21 cellular contexts compared by ENCODE assay signal in genomic region chr19:1126984-1127760, GRCh38. TPM values are rescaled to one million over a fixed set of nuclear protein-coding genes. Genes with fewer than 3 reads are reported as not detected.
DNase-seq lines count a peak whose midpoint lies in the region; ATAC-seq and TF ChIP-seq lines count a peak whose summit lies in the region.
"Had no signal": no experiment of that assay in that cellular context is flagged by ENCODE, and none has a peak within 500 bp of the region (broad histone marks: within the 10 kb centered on the region; RNA-seq: fewer than 3 reads in every experiment).

No MANE protein-coding gene starts in this region.

- H4K20me1 ChIP-seq in smooth muscle cell (ENCODE audit: low read depth) = peaks cover 90% of the 10 kb centered on the region

- ATAC-seq in T-helper 17 cell (no peak), GM19455 (IDR thresholded peaks at IDR 0.05; ENCODE audit: unreplicated experiment) (no peak)
- ATAC-seq in stimulated activated effector memory CD8-positive, alpha-beta T cell treated with anti-CD3 and anti-CD28 coated beads, Interleukin-12 subunit alpha, Interleukin-12 subunit beta, amount 100 ng/mL, for 72 hours = no peak
- ATAC-seq: Right ventricle myocardium inferior had no signal

- TF ChIP-seq CTCF in smooth muscle cell (IDR thresholded peaks at IDR 0.05; ENCODE audit: borderline replicate concordance, insufficient read depth, poor library complexity, severe bottlenecking) = no peak

- H3K27ac Mint-ChIP-seq in activated T-cell treated with anti-CD3 and anti-CD28 coated beads, Interleukin-2, amount 50 U/mL, for 24 hours = peak overlapping the region; percentile 79
- H3K27ac Mint-ChIP-seq in T-helper 17 cell = peak overlapping the region; percentile 57
- peak overlapping the region; percentile 84 for H3K27ac Mint-ChIP-seq in stimulated activated effector memory CD8-positive, alpha-beta T cell treated with anti-CD3 and anti-CD28 coated beads, Interleukin-12 subunit alpha, Interleukin-12 subunit beta, amount 100 ng/mL, for 72 hours

- H3K4me1 ChIP-seq in esophagus (ENCODE audit: control insufficient read depth in 2 of 2, insufficient read depth in 2 of 2, low read length in 1 of 2) (peaks cover 7 to 30% of the 10 kb centered on the region in 2 donors), smooth muscle cell (ENCODE audit: low read depth) (no peaks in the 10 kb centered on the region)

- H3K27me3 Mint-ChIP-seq in activated T-cell treated with anti-CD3 and anti-CD28 coated beads, Interleukin-2, amount 50 U/mL, for 24 hours = no peaks in the 10 kb centered on the region
- no peaks in the 10 kb centered on the region for H3K27me3 Mint-ChIP-seq in T-helper 17 cell

- no peak overlapping the region for H3K9ac ChIP-seq in smooth muscle cell (ENCODE audit: low read depth)

- no peaks in the 10 kb centered on the region for H3K9me3 Mint-ChIP-seq in activated T-cell treated with anti-CD3 and anti-CD28 coated beads, Interleukin-2, amount 50 U/mL, for 24 hours
- H3K9me3 Mint-ChIP-seq in stimulated activated effector memory CD8-positive, alpha-beta T cell treated with anti-CD3 and anti-CD28 coated beads, Interleukin-12 subunit alpha, Interleukin-12 subunit beta, amount 100 ng/mL, for 72 hours = no peaks in the 10 kb centered on the region
- H3K9me3 Mint-ChIP-seq: activated naive CD4-positive, alpha-beta T cell treated with anti-CD3 and anti-CD28 coated beads for 36 hours had no signal

- H3K27ac ChIP-seq in esophagus (ENCODE audit: low read depth in 2 of 2, low read length in 1 of 2) = peak overlapping the region; percentile 4 to 14
- no peak overlapping the region for H3K27ac ChIP-seq in smooth muscle cell (ENCODE audit: low read depth)

- no peak overlapping the region for H2AFZ ChIP-seq in smooth muscle cell (ENCODE audit: low read depth)

- peaks cover 34% of the 10 kb centered on the region for H3K4me1 Mint-ChIP-seq in activated T-cell treated with anti-CD3 and anti-CD28 coated beads, Interleukin-2, amount 50 U/mL, for 24 hours (ENCODE audit: low read depth)
- H3K4me1 Mint-ChIP-seq in T-helper 17 cell = peaks cover 19% of the 10 kb centered on the region
- peaks cover 38% of the 10 kb centered on the region for H3K4me1 Mint-ChIP-seq in stimulated activated effector memory CD8-positive, alpha-beta T cell treated with anti-CD3 and anti-CD28 coated beads, Interleukin-12 subunit alpha, Interleukin-12 subunit beta, amount 100 ng/mL, for 72 hours

- no peaks in the 10 kb centered on the region for H3F3A ChIP-seq in smooth muscle cell (ENCODE audit: low read depth)

- 92 to 93% methylated on average over 33 of the region's 33 CpGs for WGBS in esophagus, 2 donors
- WGBS in smooth muscle cell (ENCODE audit: low lambda C conversion rate) = 96% methylated on average over 28 of the region's 33 CpGs

- H3K9me3 ChIP-seq in T-helper 17 cell (ENCODE audit: control insufficient read depth, low read length, poor library complexity, severe bottlenecking) = no peaks in the 10 kb centered on the region
- peaks cover 0 to 3% of the 10 kb centered on the region in 2 donors for H3K9me3 ChIP-seq in esophagus (ENCODE audit: control insufficient read depth in 2 of 2, insufficient read depth in 1 of 2, low read depth in 1 of 2, low read length in 1 of 2)
- H3K9me3 ChIP-seq in smooth muscle cell (replicated peaks; ENCODE audit: low read depth) = no peaks in the 10 kb centered on the region
- H3K9me3 ChIP-seq: esophagus muscularis mucosa had no signal

- H3K4me3 ChIP-seq in esophagus (ENCODE audit: low read depth in 1 of 2, low read length in 2 of 2) (no peak overlapping the region), smooth muscle cell (no peak overlapping the region)
- H3K4me3 ChIP-seq: esophagus muscularis mucosa, lung had no signal

- H3K36me3 ChIP-seq in esophagus (ENCODE audit: control insufficient read depth in 2 of 2, insufficient read depth in 2 of 2, low read length in 1 of 2) (peaks cover 6 to 45% of the 10 kb centered on the region in 2 donors), smooth muscle cell (ENCODE audit: low read depth) (no peaks in the 10 kb centered on the region)

- no peak overlapping the region for H3K4me2 ChIP-seq in smooth muscle cell

- peak overlapping the region; percentile 10 for H3K4me3 Mint-ChIP-seq in activated T-cell treated with anti-CD3 and anti-CD28 coated beads, Interleukin-2, amount 50 U/mL, for 24 hours
- H3K4me3 Mint-ChIP-seq in T-helper 17 cell = peak overlapping the region; percentile 33
- H3K4me3 Mint-ChIP-seq in stimulated activated effector memory CD8-positive, alpha-beta T cell treated with anti-CD3 and anti-CD28 coated beads, Interleukin-12 subunit alpha, Interleukin-12 subunit beta, amount 100 ng/mL, for 72 hours = peak overlapping the region; percentile 13
- H3K4me3 Mint-ChIP-seq: activated naive CD4-positive, alpha-beta T cell treated with anti-CD3 and anti-CD28 coated beads for 36 hours had no signal

- DNase-seq in activated T-cell treated with anti-CD3 and anti-CD28 coated beads, Interleukin-2, amount 50 U/mL, for 24 hours = no peak
- DNase-seq in activated T-cell treated with anti-CD3 and anti-CD28 coated beads for 4 hours (no peak), T-helper 17 cell (no peak), smooth muscle cell (lab: John Stamatoyannopoulos, UW; ENCODE audit: unreplicated experiment) (no peak), SW480 (ENCODE audit: low spot score) (no peak)
- DNase-seq in stimulated activated effector memory CD8-positive, alpha-beta T cell treated with anti-CD3 and anti-CD28 coated beads, Interleukin-12 subunit alpha, Interleukin-12 subunit beta, amount 100 ng/mL, for 72 hours (ENCODE audit: low spot score in 2 of 2) = no peak
- DNase-seq: activated naive CD4-positive, alpha-beta T cell treated with anti-CD3 and anti-CD28 coated beads for 36 hours; aorta; DMS 273 treated with DMSO at 0.1 percent for 48 hours; effector CD8-positive, alpha-beta T cell; kidney; NCI-H1105; NCI-H2081; NCI-H345; NCI-H82; SW 1271 had no signal

- peaks cover 81% of the 10 kb centered on the region for H3K36me3 Mint-ChIP-seq in activated T-cell treated with anti-CD3 and anti-CD28 coated beads, Interleukin-2, amount 50 U/mL, for 24 hours (ENCODE audit: low read depth)
- no peaks in the 10 kb centered on the region for H3K36me3 Mint-ChIP-seq in T-helper 17 cell (ENCODE audit: low read depth)
- H3K36me3 Mint-ChIP-seq in stimulated activated effector memory CD8-positive, alpha-beta T cell treated with anti-CD3 and anti-CD28 coated beads, Interleukin-12 subunit alpha, Interleukin-12 subunit beta, amount 100 ng/mL, for 72 hours = peaks cover 93% of the 10 kb centered on the region

- H3K79me2 ChIP-seq in smooth muscle cell (ENCODE audit: low read depth) = peaks cover 67% of the 10 kb centered on the region

- H3K27me3 ChIP-seq in esophagus (ENCODE audit: control insufficient read depth in 1 of 2, insufficient read depth in 2 of 2, low read length in 2 of 2) = no peaks in the 10 kb centered on the region
- H3K27me3 ChIP-seq in smooth muscle cell (ENCODE audit: low read depth) = no peaks in the 10 kb centered on the region
- H3K27me3 ChIP-seq: esophagus muscularis mucosa had no signal

RNA-seq across cellular contexts. Expression of gene GPX4, which starts 23.4 kb away (rescaled TPM):
- total RNA-seq in T-helper 17 cell (100 to 1,000 TPM; 184 to 187 TPM), smooth muscle cell (319 and 325 TPM in 2 replicates)
- polyA plus RNA-seq in esophagus (100 to 1,000 TPM; 271 to 294 TPM), smooth muscle cell (441 and 450 TPM in 2 replicates)

RNA-seq across cellular contexts. Expression of gene POLR2E, which starts 32.0 kb away (rescaled TPM):
- total RNA-seq in T-helper 17 cell (10 to 100 TPM; 63.8 to 81.4 TPM), smooth muscle cell (99.1 and 114 TPM in 2 replicates)
- polyA plus RNA-seq in esophagus (100 to 1,000 TPM in 1 of 2 donors, 10 to 100 TPM in 1; 77.9 to 162 TPM), smooth muscle cell (235 and 260 TPM in 2 replicates)

RNA-seq across cellular contexts. Expression of gene SBNO2, which starts 46.9 kb away (rescaled TPM):
- total RNA-seq in T-helper 17 cell = 100 to 1,000 TPM in 1 of 2 donors, 10 to 100 TPM in 1; 85.4 to 106 TPM
- 10 to 100 TPM; 43.1 to 56.5 TPM for polyA plus RNA-seq in esophagus
- 16.4 and 18.1 TPM in 2 replicates for total RNA-seq in smooth muscle cell
- polyA plus RNA-seq in smooth muscle cell = 17.6 and 20.9 TPM in 2 replicates
